Comparison of ENCODE assay signal across 12 cellular contexts in genomic region chr16:66996324-66996982, GRCh38. TPM values are rescaled to one million over a fixed set of nuclear protein-coding genes. Genes with fewer than 3 reads are reported as not detected.
A peak's percentile ranks its signal among the peaks of the same experiment; 100 is the strongest.
DNase-seq lines count a peak whose midpoint lies in the region; ATAC-seq and TF ChIP-seq lines count a peak whose summit lies in the region.
"Had no signal": no experiment of that assay in that cellular context is flagged by ENCODE, and none has a peak within 500 bp of the region (broad histone marks: within the 10 kb centered on the region; RNA-seq: fewer than 3 reads in every experiment).

No MANE protein-coding gene starts in this region.

- H3K27me3 ChIP-seq in body of pancreas (no peaks in the 10 kb centered on the region), right cardiac atrium (ENCODE audit: control insufficient read depth, insufficient read depth) (no peaks in the 10 kb centered on the region)

- in situ Hi-C loops in Caki2 (cut with HindIII; ENCODE audit: low pct_unique_long_range_greater_than_20kb, low sequenced_read_pairs), result no loop called here

- peak in 1 of 3 donors; percentile 38 for TF ChIP-seq POLR2A in body of pancreas (IDR thresholded peaks at IDR 0.05)

- H3K4me3 ChIP-seq in body of pancreas (no peak overlapping the region), right cardiac atrium (ENCODE audit: low read length) (no peak overlapping the region)

- H3K27ac ChIP-seq in body of pancreas, result peak overlapping the region; percentile 83 to 91 (median 87)
- H3K27ac ChIP-seq in right cardiac atrium (ENCODE audit: low read length), result peak overlapping the region; percentile 56

- H3K36me3 ChIP-seq in body of pancreas (replicated peaks in 1 of 2; ENCODE audit: insufficient read depth in 1 of 2, low read depth in 2 of 2), result no peaks in the 10 kb centered on the region

- H3K4me1 ChIP-seq in body of pancreas (peaks cover 52% of the 10 kb centered on the region), right cardiac atrium (ENCODE audit: control insufficient read depth, insufficient read depth, low read length) (peaks cover 2% of the 10 kb centered on the region)

- TF ChIP-seq CTCF in body of pancreas (IDR thresholded peaks at IDR 0.05), result peak in 1 of 7 experiments; percentile 12

- peak; percentile 29 for DNase-seq in Caki2 (ENCODE audit: low read depth)
- DNase-seq in body of pancreas, result peak; percentile 77 to 93 (median 86)
- peak in 2 of 3 donors; percentile 70 to 74 for DNase-seq in right cardiac atrium
- peak; percentile 99 for DNase-seq in renal cortical epithelial cell (ENCODE audit: low read depth)
- DNase-seq in NCI-H748 treated with DMSO at 0.1 percent for 48 hours (lab: John Stamatoyannopoulos, UW), result no peak
- no peak for DNase-seq in activated effector memory CD4-positive, alpha-beta T cell treated with Interleukin-2 at 50 U/mL for 16 hours
- DNase-seq: activated naive CD8-positive, alpha-beta T cell treated with anti-CD3 and anti-CD28 coated beads, Interleukin-2, amount 10 ng/mL, durations not matched to agents 7 days and 5 days; DMS79 treated with DMSO at 0.1 percent for 48 hours; NCI-H526 treated with DMSO at 0.1 percent for 48 hours; stimulated activated CD4-positive, alpha-beta T cell treated with anti-CD3 and anti-CD28 coated beads, Interleukin-2, amount 100 ng/mL, for 48 hours had no signal

- intact Hi-C loops in body of pancreas (cut with DNase I), result no loop called here
- intact Hi-C loops in right cardiac atrium (cut with DNase I), result no loop called here

- H3K9me3 ChIP-seq in body of pancreas (no peaks in the 10 kb centered on the region), right cardiac atrium (ENCODE audit: control insufficient read depth, low read length) (no peaks in the 10 kb centered on the region)

- 44 to 49% methylated on average over 5 to 6 of the region's 6 CpGs for WGBS in body of pancreas, 2 donors
- 52% methylated on average over 6 of the region's 6 CpGs for WGBS in right cardiac atrium

- ATAC-seq in body of pancreas (peak; percentile 92), right cardiac atrium (peak; percentile 77 to 84), GM19324 (IDR thresholded peaks at IDR 0.05; ENCODE audit: low FRiP score, unreplicated experiment) (no peak), GM19452 (IDR thresholded peaks at IDR 0.05; ENCODE audit: unreplicated experiment) (no peak)

RNA-seq across cellular contexts. Expression of gene CES4A, which starts 8.1 kb away (rescaled TPM):
- total RNA-seq in Caki2 (2014; rRNA removed; shearing (Covaris generic); ENCODE audit: low replicate concordance), result 0.07 and 0.29 TPM in 2 replicates
- total RNA-seq in body of pancreas, result 10 to 100 TPM; 10.9 to 16.5 TPM
- 10 to 100 TPM; 11.1 to 21.5 (median 12.1) TPM for total RNA-seq in right cardiac atrium
- 10.3 TPM for polyA plus RNA-seq in right cardiac atrium
- total RNA-seq in renal cortical epithelial cell, result 2.1 and 13.6 TPM in 2 replicates

RNA-seq across cellular contexts. Expression of gene CBFB, which starts 32.5 kb away (rescaled TPM):
- 8.2 and 15.5 TPM in 2 replicates for total RNA-seq in Caki2 (2014; rRNA removed; shearing (Covaris generic); ENCODE audit: low replicate concordance)
- total RNA-seq in body of pancreas (10 to 100 TPM; 28.0 to 41.9 TPM), right cardiac atrium (10 to 100 TPM; 23.7 to 39.3 (median 29.6) TPM), renal cortical epithelial cell (113 and 132 TPM in 2 replicates)
- polyA plus RNA-seq in right cardiac atrium, result 15.7 TPM

RNA-seq across cellular contexts. Expression of gene CES3, which starts 35.4 kb away (rescaled TPM):
- 1.8 and 2.2 TPM in 2 replicates for total RNA-seq in Caki2 (2014; rRNA removed; shearing (Covaris generic); ENCODE audit: low replicate concordance)
- 1 to 10 TPM; 5.2 to 5.6 TPM for total RNA-seq in body of pancreas
- 1 to 10 TPM in 2 of 4 donors, under 1 TPM in 2; 0.88 to 1.3 (median 0.98) TPM for total RNA-seq in right cardiac atrium
- polyA plus RNA-seq in right cardiac atrium, result 0.48 TPM
- total RNA-seq in renal cortical epithelial cell, result 0.69 and 1.3 TPM in 2 replicates

Comparison
In these comparisons a context has a peak if more than half of its experiments do, and no peak if none do; other contexts are left out.
1. DNase-seq: peak in Caki2 (single experiment), body of pancreas (4 of 4), right cardiac atrium (2 of 3) and renal cortical epithelial cell (single experiment); none in NCI-H748 treated with DMSO at 0.1 percent for 48 hours (single experiment) and activated effector memory CD4-positive, alpha-beta T cell treated with Interleukin-2 at 50 U/mL for 16 hours (single experiment).
2. ATAC-seq: peak in body of pancreas (single experiment) and right cardiac atrium (2 of 2); none in GM19324 (single experiment) and GM19452 (single experiment).